10 cellular contexts compared by ENCODE assay signal in genomic region chr12:49974231-49974675, GRCh38. TPM values are rescaled to one million over a fixed set of nuclear protein-coding genes. Genes with fewer than 3 reads are reported as not detected.
A peak's percentile ranks its signal among the peaks of the same experiment; 100 is the strongest.
DNase-seq lines count a peak whose midpoint lies in the region; ATAC-seq, FAIRE-seq and TF ChIP-seq lines count a peak whose summit lies in the region.
"Had no signal": no experiment of that assay in that cellular context is flagged by ENCODE, and none has a peak within 500 bp of the region (broad histone marks: within the 10 kb centered on the region; RNA-seq: fewer than 3 reads in every experiment).

No MANE protein-coding gene starts in this region.

- in situ Hi-C loops in brain microvascular endothelial cell (cut with HindIII; ENCODE audit: low pct_ligation_motif_present, low sequenced_read_pairs) = loop anchor here (25.0 kb wide), 1 partner anchor 213 kb away; no protein-coding TSS in a partner anchor

- no peaks in the 10 kb centered on the region for H3K9me3 ChIP-seq in kidney (ENCODE audit: control insufficient read depth in 1 of 2, low read length in 2 of 2)
- H3K9me3 ChIP-seq in thyroid gland = no peaks in the 10 kb centered on the region

- intact Hi-C loops in kidney (cut with DNase I) = no loop called here
- intact Hi-C loops in thyroid gland (cut with DNase I) = no loop called here

- DNase-seq in NCI-H1092 (lab: John Stamatoyannopoulos, UW) (peak; percentile 53), brain microvascular endothelial cell (peak; percentile 54), kidney (peak; percentile 87), thyroid gland (peak; percentile 67 to 68), AML-193 (lab: John Stamatoyannopoulos, UW) (no peak)

- WGBS in thyroid gland, 2 donors = 33 to 79% methylated on average over 2 to 10 of the region's 15 CpGs

- peaks cover 9 to 12% of the 10 kb centered on the region in 2 donors for H3K4me1 ChIP-seq in kidney (ENCODE audit: control insufficient read depth in 1 of 2, insufficient read depth in 1 of 2, low read depth in 1 of 2, low read length in 2 of 2)
- no peaks in the 10 kb centered on the region for H3K4me1 ChIP-seq in thyroid gland

- H3K36me3 ChIP-seq in brain microvascular endothelial cell (replicated peaks) (no peaks in the 10 kb centered on the region), kidney (ENCODE audit: control insufficient read depth in 1 of 2, insufficient read depth in 2 of 2, low read length in 2 of 2) (no peaks in the 10 kb centered on the region), thyroid gland (no peaks in the 10 kb centered on the region)

- ATAC-seq in HG02678 (IDR thresholded peaks at IDR 0.05; ENCODE audit: unreplicated experiment) (no peak), HG03045 (IDR thresholded peaks at IDR 0.05; ENCODE audit: unreplicated experiment) (no peak)
- ATAC-seq: stimulated activated memory B cell treated with anti-CD40 and anti-IgM and Interleukin-4, amounts not matched to agents 10 μg/mL and 1 μg/mL and 100 μg/mL, for 72 hours had no signal

- TF ChIP-seq POLR2A in thyroid gland (IDR thresholded peaks at IDR 0.05) = no peak

- FAIRE-seq in kidney (lab: Jason Lieb, UNC) = no peak
- FAIRE-seq: endometrium had no signal

- no peak overlapping the region for H3K9ac ChIP-seq in kidney (ENCODE audit: low read length in 2 of 2)

- TF ChIP-seq CTCF in brain microvascular endothelial cell (IDR thresholded peaks at IDR 0.05; ENCODE audit: low read depth, low read length, missing control alignments) (peak; percentile 82), kidney (IDR thresholded peaks at IDR 0.05; ENCODE audit: borderline replicate concordance, extremely low read depth, insufficient read depth) (peak; percentile 61), thyroid gland (IDR thresholded peaks at IDR 0.05) (peak in 4 of 6 experiments; percentile 16 to 59 (median 46))

- peaks cover 10% of the 10 kb centered on the region for H3K27me3 ChIP-seq in brain microvascular endothelial cell (replicated peaks)
- no peaks in the 10 kb centered on the region for H3K27me3 ChIP-seq in thyroid gland

- H3K4me3 ChIP-seq in brain microvascular endothelial cell (ENCODE audit: low read depth, low read length) = no peak overlapping the region
- H3K4me3 ChIP-seq in kidney (ENCODE audit: low read length in 2 of 2) = peak overlapping the region; percentile 15 to 16
- H3K4me3 ChIP-seq in thyroid gland (replicated peaks in 1 of 3) = no peak overlapping the region

- no peak overlapping the region for H3K27ac ChIP-seq in brain microvascular endothelial cell
- H3K27ac ChIP-seq in kidney (ENCODE audit: low read depth in 2 of 2, low read length in 2 of 2) = no peak overlapping the region
- H3K27ac ChIP-seq in thyroid gland = no peak overlapping the region

RNA-seq across cellular contexts. Expression of gene AQP6, which starts 1.5 kb away (rescaled TPM):
- 12.0 TPM for total RNA-seq in kidney
- polyA plus RNA-seq in kidney (ENCODE audit: insufficient read depth, low read depth, low replicate concordance) = 74.1 TPM
- total RNA-seq in thyroid gland = not detected
- polyA plus RNA-seq: IgD-negative memory B cell had no signal

RNA-seq across cellular contexts. Expression of gene AQP5, which starts 12.6 kb away (rescaled TPM):
- 0.91 TPM for total RNA-seq in kidney
- 0.99 TPM for polyA plus RNA-seq in kidney (ENCODE audit: insufficient read depth, low read depth, low replicate concordance)
- 1 to 10 TPM in 3 of 4 donors, not detected in 1; 1.1 to 3.5 (median 2.0) TPM for total RNA-seq in thyroid gland
- polyA plus RNA-seq: IgD-negative memory B cell had no signal

RNA-seq across cellular contexts. Expression of gene AQP2, which starts 23.7 kb away (rescaled TPM):
- 122 TPM for total RNA-seq in kidney
- polyA plus RNA-seq in kidney (ENCODE audit: insufficient read depth, low read depth, low replicate concordance) = 666 TPM
- under 1 TPM in 1 of 4 donors, not detected in 3; 0.67 TPM for total RNA-seq in thyroid gland
- polyA plus RNA-seq: IgD-negative memory B cell had no signal

RNA-seq across cellular contexts. Expression of gene RACGAP1, which starts 51.0 kb away (rescaled TPM):
- total RNA-seq in kidney = 7.7 TPM
- polyA plus RNA-seq in kidney (ENCODE audit: insufficient read depth, low read depth, low replicate concordance) = 5.0 TPM
- 1 to 10 TPM; 4.0 to 7.2 (median 6.2) TPM for total RNA-seq in thyroid gland

Comparison
In these comparisons a context has a peak if more than half of its experiments do, and no peak if none do; other contexts are left out.
1. DNase-seq: peak in NCI-H1092 (single experiment), brain microvascular endothelial cell (single experiment), kidney (single experiment) and thyroid gland (2 of 2); none in AML-193 (0 of 2).
2. H3K4me3 ChIP-seq: peak in kidney (2 of 2); none in brain microvascular endothelial cell (single experiment) and thyroid gland (0 of 3).
3. RNA of gene AQP6, which starts 1.5 kb away (total RNA-seq): 12.0 TPM in kidney (single experiment); not detected in thyroid gland; every median in the first group is over 10 times any median in the second.
4. RNA of gene AQP2, which starts 23.7 kb away (total RNA-seq): 122 TPM in kidney (single experiment); 0.67 TPM in thyroid gland; every median in the first group is over 10 times any median in the second.
5. Peak in every context shown above with its lines, with median percentiles within 50 percentile points of each other: CTCF ChIP-seq.